In the genomic region with DNA sequence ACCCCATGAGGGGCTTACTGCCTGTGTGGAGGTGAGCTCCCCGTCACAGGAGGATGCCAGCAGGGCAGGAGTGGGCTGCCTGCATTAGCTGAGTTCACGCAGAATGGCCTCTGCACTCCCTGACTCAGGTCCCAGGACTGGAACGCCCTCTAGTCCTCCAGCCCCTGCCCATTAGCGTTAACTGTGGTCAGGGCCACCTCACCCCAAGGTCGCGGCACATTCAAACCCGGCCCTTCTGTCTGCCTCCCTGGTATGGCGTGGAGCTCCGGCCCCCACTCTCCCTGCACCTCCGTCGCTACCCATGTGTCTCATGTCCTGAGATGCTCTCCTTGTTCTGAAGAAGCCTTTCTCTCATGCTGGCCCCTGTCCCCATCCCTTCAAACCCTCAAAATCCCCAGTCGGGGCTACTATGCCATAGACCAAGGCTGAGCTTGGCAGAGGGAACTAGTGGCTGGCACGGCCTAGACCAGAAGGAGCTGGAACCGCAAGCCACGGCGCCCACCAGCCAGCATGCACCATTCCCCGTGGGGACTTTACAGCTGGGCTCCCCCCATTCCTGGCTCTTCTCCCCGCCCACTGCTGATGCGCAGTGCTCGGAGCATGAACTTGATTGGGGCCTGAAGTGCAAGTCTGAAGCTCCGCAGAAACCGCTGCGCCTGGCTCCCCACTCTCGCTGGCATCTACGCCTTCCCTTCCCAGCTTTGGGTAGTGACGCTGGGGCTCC, we compare ENCODE assay signal across 15 cellular contexts.
DNase-seq lines count a peak whose midpoint lies in the region; ATAC-seq and FAIRE-seq lines count a peak whose summit lies in the region.
"Had no signal": no experiment of that assay in that cellular context is flagged by ENCODE, and none has a peak within 500 bp of the region (broad histone marks: within the 10 kb centered on the region; RNA-seq: fewer than 3 reads in every experiment).

No MANE protein-coding gene starts in this region.

- no peaks in the 10 kb centered on the region for H3K4me1 Mint-ChIP-seq in activated T-cell treated with anti-CD3 and anti-CD28 coated beads, Interleukin-2, amount 50 U/mL, for 24 hours (ENCODE audit: low read depth)
- H3K4me1 Mint-ChIP-seq in activated T-cell treated with anti-CD3 and anti-CD28 coated beads, Interleukin-2, amount 50 U/mL, for 72 hours (ENCODE audit: low read depth), result no peaks in the 10 kb centered on the region

- no peak overlapping the region for H2BK12ac ChIP-seq in trophoblast cell (ENCODE audit: low read length)

- H3K36me3 Mint-ChIP-seq in activated T-cell treated with anti-CD3 and anti-CD28 coated beads, Interleukin-2, amount 50 U/mL, for 24 hours (ENCODE audit: low read depth), result no peaks in the 10 kb centered on the region
- H3K36me3 Mint-ChIP-seq in activated T-cell treated with anti-CD3 and anti-CD28 coated beads, Interleukin-2, amount 50 U/mL, for 72 hours (ENCODE audit: insufficient read depth in 2 of 2), result no peaks in the 10 kb centered on the region

- no peak overlapping the region for H2AK5ac ChIP-seq in trophoblast cell (ENCODE audit: low read length)

- H3K4ac ChIP-seq in trophoblast cell (ENCODE audit: low read depth, low read length), result no peak overlapping the region

- no peaks in the 10 kb centered on the region for H3K27me3 ChIP-seq in trophoblast cell (ENCODE audit: insufficient read depth, low read length)

- no peaks in the 10 kb centered on the region for H3K4me1 ChIP-seq in trophoblast cell (ENCODE audit: control insufficient read depth in 1 of 2, insufficient read depth in 2 of 2, low read length in 2 of 2)

- peak overlapping the region; percentile 8 for H3K4me3 ChIP-seq in trophoblast cell (ENCODE audit: low read depth, low read length)

- no peak overlapping the region for H2BK5ac ChIP-seq in trophoblast cell (ENCODE audit: low read depth, low read length, poor library complexity)

- no peaks in the 10 kb centered on the region for H3K79me1 ChIP-seq in trophoblast cell (ENCODE audit: low read length)

- no peak overlapping the region for H3K4me3 Mint-ChIP-seq in activated T-cell treated with anti-CD3 and anti-CD28 coated beads, Interleukin-2, amount 50 U/mL, for 24 hours
- H3K4me3 Mint-ChIP-seq in activated T-cell treated with anti-CD3 and anti-CD28 coated beads, Interleukin-2, amount 50 U/mL, for 72 hours, result no peak overlapping the region

- in situ Hi-C loops in G401 (cut with HindIII; ENCODE audit: low sequenced_read_pairs), result no loop called here

- no peak for FAIRE-seq in GM19239 (lab: Jason Lieb, UNC)
- FAIRE-seq: A204.1 had no signal

- H3K4me2 ChIP-seq in trophoblast cell (ENCODE audit: low read length), result no peak overlapping the region

- H3K23ac ChIP-seq in trophoblast cell (ENCODE audit: low read length), result no peak overlapping the region

- no peak overlapping the region for H2AFZ ChIP-seq in trophoblast cell (ENCODE audit: insufficient read depth, low read length, poor library complexity)

- WGBS in trophoblast cell (ENCODE audit: extremely low coverage, insufficient coverage, insufficient read length), result no CpG with 5 or more reads among the region's 26 CpGs

- no peak overlapping the region for H2BK120ac ChIP-seq in trophoblast cell (ENCODE audit: insufficient read depth, low read length, poor library complexity)

- no peaks in the 10 kb centered on the region for H3K79me2 ChIP-seq in trophoblast cell (ENCODE audit: control insufficient read depth, insufficient read depth, low read length, poor library complexity)

- no peak overlapping the region for H4K12ac ChIP-seq in trophoblast cell (ENCODE audit: low read depth, low read length)

- peaks cover 2% of the 10 kb centered on the region for H3K9me3 ChIP-seq in trophoblast cell (ENCODE audit: insufficient read depth, low read depth, low read length)

- no peak overlapping the region for H3K18ac ChIP-seq in trophoblast cell (ENCODE audit: low read length)

- no peaks in the 10 kb centered on the region for H3K9me3 Mint-ChIP-seq in activated T-cell treated with anti-CD3 and anti-CD28 coated beads, Interleukin-2, amount 50 U/mL, for 24 hours
- no peaks in the 10 kb centered on the region for H3K9me3 Mint-ChIP-seq in activated T-cell treated with anti-CD3 and anti-CD28 coated beads, Interleukin-2, amount 50 U/mL, for 72 hours

- H4K91ac ChIP-seq in trophoblast cell (ENCODE audit: low read depth, low read length), result no peak overlapping the region

- H3K27ac Mint-ChIP-seq in activated T-cell treated with anti-CD3 and anti-CD28 coated beads, Interleukin-2, amount 50 U/mL, for 24 hours, result no peak overlapping the region
- H3K27ac Mint-ChIP-seq in activated T-cell treated with anti-CD3 and anti-CD28 coated beads, Interleukin-2, amount 50 U/mL, for 72 hours, result no peak overlapping the region

- peaks cover 9% of the 10 kb centered on the region for H3K27me3 Mint-ChIP-seq in activated T-cell treated with anti-CD3 and anti-CD28 coated beads, Interleukin-2, amount 50 U/mL, for 24 hours
- peaks cover 29% of the 10 kb centered on the region for H3K27me3 Mint-ChIP-seq in activated T-cell treated with anti-CD3 and anti-CD28 coated beads, Interleukin-2, amount 50 U/mL, for 72 hours (ENCODE audit: low read depth)

- H3K27ac ChIP-seq in trophoblast cell (ENCODE audit: low read depth, low read length), result no peak overlapping the region
- H3K27ac ChIP-seq: C4-2B had no signal

- no peak overlapping the region for H4K8ac ChIP-seq in trophoblast cell (ENCODE audit: low read depth, low read length)

- H3K14ac ChIP-seq in trophoblast cell (ENCODE audit: low read length), result no peak overlapping the region

- no peak for ATAC-seq in activated T-cell treated with anti-CD3 and anti-CD28 coated beads, Interleukin-2, amount 50 U/mL, for 72 hours (replicated peaks in 1 of 2)

- DNase-seq in activated T-cell treated with anti-CD3 and anti-CD28 coated beads, Interleukin-2, amount 50 U/mL, for 24 hours, result peak; percentile 19
- no peak for DNase-seq in activated T-cell treated with anti-CD3 and anti-CD28 coated beads, Interleukin-2, amount 50 U/mL, for 72 hours
- DNase-seq in MV-4-11 (lab: John Stamatoyannopoulos, UW) (peak; percentile 2), ecto neural progenitor cell (ENCODE audit: low spot score) (peak; percentile 39), trophoblast cell (no peak), NCI-H2171 treated with DMSO at 0.1 percent for 48 hours (lab: John Stamatoyannopoulos, UW) (no peak), G401 (ENCODE audit: low spot score) (no peak), GM19239 (ENCODE audit: insufficient read length, low spot score) (no peak)
- DNase-seq: COR-L47, H7, Karpas-422, NCI-H2029, NCI-H510A treated with DMSO at 0.1 percent for 48 hours had no signal

- no peaks in the 10 kb centered on the region for H3K36me3 ChIP-seq in trophoblast cell (ENCODE audit: control insufficient read depth in 1 of 2, insufficient read depth in 2 of 2, low read length in 2 of 2)

- H3K9ac ChIP-seq in trophoblast cell (ENCODE audit: low read length), result no peak overlapping the region

Comparison
In these comparisons a context has a peak if more than half of its experiments do, and no peak if none do; other contexts are left out.
1. DNase-seq: peak in activated T-cell treated with anti-CD3 and anti-CD28 coated beads, Interleukin-2, amount 50 U/mL, for 24 hours (single experiment), MV-4-11 (single experiment) and ecto neural progenitor cell (single experiment); none in activated T-cell treated with anti-CD3 and anti-CD28 coated beads, Interleukin-2, amount 50 U/mL, for 72 hours (0 of 2), trophoblast cell (0 of 2), NCI-H2171 treated with DMSO at 0.1 percent for 48 hours (single experiment), G401 (single experiment) and GM19239 (single experiment).